8 cellular contexts compared by ENCODE assay signal in genomic region chr2:67397143-67397986, GRCh38. TPM values are rescaled to one million over a fixed set of nuclear protein-coding genes. Genes with fewer than 3 reads are reported as not detected.
DNase-seq lines count a peak whose midpoint lies in the region; ATAC-seq lines count a peak whose summit lies in the region.

Gene ETAA1, plus strand, starts transcription at chr2:67397333. Its CDS starts 116 bp downstream, at chr2:67397449.

- peaks cover 5 to 7% (median 6%) of the 10 kb centered on the region in 3 donors for H3K27me3 Mint-ChIP-seq in immature natural killer cell (ENCODE audit: low read depth in 3 of 3)

- peak within 1 kb of the TSS; percentile 96 to 99 (median 98) for H3K4me3 Mint-ChIP-seq in immature natural killer cell

- DNase-seq in ACHN: peak; percentile 95
- DNase-seq in NCI-H226: peak; percentile 87
- DNase-seq in activated CD4-positive, CD25-positive, alpha-beta regulatory T cell (lab: John Stamatoyannopoulos, UW): peak; percentile 86 to 88 (median 87)
- DNase-seq in central memory CD4-positive, alpha-beta T cell: peak; percentile 91
- peak; percentile 93 to 94 (median 93) for DNase-seq in immature natural killer cell
- DNase-seq in smooth muscle cell of the brain vasculature (ENCODE audit: low read depth, low spot score): peak; percentile 72

- in situ Hi-C loops in ACHN (cut with HindIII; ENCODE audit: low pct_ligation_motif_present, low pct_unique_long_range_greater_than_20kb, low sequenced_read_pairs): no loop called here

- H3K4me1 Mint-ChIP-seq in immature natural killer cell: peaks cover 18 to 45% of the 10 kb centered on the region in 2 donors

- H3K27ac Mint-ChIP-seq in immature natural killer cell: peak within 1 kb of the TSS; percentile 95 to 98 (median 97)

- ATAC-seq in GM18873 (IDR thresholded peaks at IDR 0.05; ENCODE audit: low FRiP score, unreplicated experiment) (peak; percentile 98), HG03139 (IDR thresholded peaks at IDR 0.05; ENCODE audit: unreplicated experiment) (peak; percentile 99)

- peaks cover 4% of the 10 kb centered on the region in 3 donors for H3K36me3 Mint-ChIP-seq in immature natural killer cell

- H3K9me3 Mint-ChIP-seq in immature natural killer cell: no peaks in the 10 kb centered on the region

RNA-seq across cellular contexts. Expression of gene ETAA1, which starts in this region (rescaled TPM):
- 1 to 10 TPM; 3.1 to 4.3 (median 4.2) TPM for polyA plus RNA-seq in immature natural killer cell

Comparison
In these comparisons a context has a peak if more than half of its experiments do, and no peak if none do; other contexts are left out.
1. Peak in every context shown above with its lines: DNase-seq and ATAC-seq.